15 cellular contexts compared by ENCODE assay signal in genomic region chr10:94214497-94214896, GRCh38.
"Had no signal": no experiment of that assay in that cellular context is flagged by ENCODE, and none has a peak within 500 bp of the region (broad histone marks: within the 10 kb centered on the region; RNA-seq: fewer than 3 reads in every experiment).

No MANE protein-coding gene starts in this region.

- H3K36me3 ChIP-seq: brain microvascular endothelial cell had no signal

- H3K27me3 ChIP-seq: brain microvascular endothelial cell had no signal

- DNase-seq: activated CD4-positive, alpha-beta T cell treated with anti-CD3 and anti-CD28 coated beads, Interleukin-2, amount 10 ng/mL, durations not matched to agents 7 days and 5 days; activated CD8-positive, alpha-beta memory T cell treated with anti-CD3 and anti-CD28 coated beads for 24 hours; activated gamma-delta T cell treated with Interleukin-2 at 50 U/mL for 16 hours; amygdala; brain microvascular endothelial cell; effector memory CD8-positive, alpha-beta T cell; foreskin melanocyte; head of caudate nucleus; islet precursor cell; left ventricle myocardium superior; mesenchymal stem cell; nucleus accumbens; posterior cingulate gyrus; stimulated activated naive CD8-positive, alpha-beta T cell treated with anti-CD3 and anti-CD28 coated beads, Interleukin-15, Interleukin-2, amounts not matched to agents 100 U/mL and 50 U/mL, for 24 hours; SW 1271 had no signal

- ATAC-seq: effector memory CD8-positive, alpha-beta T cell; stimulated activated naive CD8-positive, alpha-beta T cell treated with anti-CD3 and anti-CD28 coated beads, Interleukin-15, Interleukin-2, amounts not matched to agents 100 U/mL and 50 U/mL, for 24 hours had no signal

- H3K27ac ChIP-seq: brain microvascular endothelial cell had no signal
